ENCODE assay signal across 15 cellular contexts in genomic region chr14:55915464-55915863, GRCh38.
A peak's percentile ranks its signal among the peaks of the same experiment; 100 is the strongest.
DNase-seq lines count a peak whose midpoint lies in the region; ATAC-seq, FAIRE-seq and TF ChIP-seq lines count a peak whose summit lies in the region.
"Had no signal": no experiment of that assay in that cellular context is flagged by ENCODE, and none has a peak within 500 bp of the region (broad histone marks: within the 10 kb centered on the region; RNA-seq: fewer than 3 reads in every experiment).

No MANE protein-coding gene starts in this region.

- H3K27ac ChIP-seq in H9 (ENCODE audit: insufficient read length, low read depth, low read length) (no peak overlapping the region), lower lobe of right lung (no peak overlapping the region)
- H3K27ac ChIP-seq: PC-9 had no signal

- H3K56ac ChIP-seq in H9 (ENCODE audit: insufficient read length, low read depth, low read length): no peak overlapping the region

- intact Hi-C loops in lower lobe of right lung (cut with DNase I): no loop called here

- no peaks in the 10 kb centered on the region for H3K79me1 ChIP-seq in H9 (ENCODE audit: insufficient read depth, low read depth, low read length, poor library complexity, severe bottlenecking)

- no peaks in the 10 kb centered on the region for H3K79me2 ChIP-seq in H9 (ENCODE audit: insufficient read depth, low read length)

- no peaks in the 10 kb centered on the region for H3K27me3 ChIP-seq in H9 (ENCODE audit: insufficient read depth, low read length)
- peaks cover 5% of the 10 kb centered on the region for H3K27me3 ChIP-seq in lower lobe of right lung (ENCODE audit: low read depth)

- no peak for FAIRE-seq in urothelium cell line (lab: Jason Lieb, UNC)

- no peak overlapping the region for H3K27ac Mint-ChIP-seq in H9

- no peak overlapping the region for H2BK120ac ChIP-seq in H9 (ENCODE audit: low read depth, low read length, poor library complexity, severe bottlenecking)

- H3K18ac ChIP-seq in H9 (ENCODE audit: insufficient read length, low read depth, low read length): no peak overlapping the region

- no peak overlapping the region for H3K4me2 ChIP-seq in H9 (ENCODE audit: insufficient read depth, insufficient read length, low read length)
- H3K4me2 ChIP-seq: PC-9 had no signal

- no peak overlapping the region for H3K14ac ChIP-seq in H9 (ENCODE audit: insufficient read depth, low read length)

- H3K4me1 Mint-ChIP-seq in H9: peaks cover 11 to 12% of the 10 kb centered on the region in 2 experiments
- H3K4me1 Mint-ChIP-seq: CD8-positive, alpha-beta memory T cell had no signal

- DNase-seq in DMS79 treated with DMSO at 0.1 percent for 48 hours (lab: John Stamatoyannopoulos, UW): peak; percentile 94
- no peak for DNase-seq in H9
- peak; percentile 59 for DNase-seq in astrocyte of the spinal cord (ENCODE audit: low read depth, low spot score)
- no peak for DNase-seq in lower lobe of right lung
- DNase-seq in urothelium cell line (ENCODE audit: low spot score): no peak
- DNase-seq in anterior cingulate cortex (lab: John Stamatoyannopoulos, UW): no peak
- no peak for DNase-seq in foreskin melanocyte
- DNase-seq: CD8-positive, alpha-beta memory T cell; H7; Kasumi-1; NCI-H1417 treated with DMSO at 0.1 percent for 48 hours; NCI-H2081; NCI-H345; NCI-H526 treated with DMSO at 0.1 percent for 48 hours; PC-9 had no signal

- ATAC-seq in lower lobe of right lung: peak; percentile 43 to 63

- no peak overlapping the region for H4K5ac ChIP-seq in H9 (ENCODE audit: insufficient read length, low read depth, low read length)

- H2BK15ac ChIP-seq in H9 (ENCODE audit: low read depth, low read length): no peak overlapping the region

- no peak overlapping the region for H3T11ph ChIP-seq in H9 (ENCODE audit: low read length)

- no peak overlapping the region for H3K23ac ChIP-seq in H9 (ENCODE audit: insufficient read length, low read depth, low read length)

- H2AK5ac ChIP-seq in H9 (ENCODE audit: insufficient read length, low read length): no peak overlapping the region

- TF ChIP-seq CTCF in H9 (conservative IDR thresholded peaks at IDR 0.05) (no peak), astrocyte of the spinal cord (IDR thresholded peaks at IDR 0.05; ENCODE audit: low read depth, low read length) (no peak), lower lobe of right lung (IDR thresholded peaks at IDR 0.05) (no peak)

- no peaks in the 10 kb centered on the region for H3K27me3 Mint-ChIP-seq in H9 (ENCODE audit: low read depth)

- H2BK20ac ChIP-seq in H9 (ENCODE audit: low read depth, low read length, poor library complexity, severe bottlenecking): no peak overlapping the region

- no peak overlapping the region for H4K8ac ChIP-seq in H9 (replicated peaks; ENCODE audit: insufficient read length, low read depth, low read length)

- peaks cover 0 to 3% of the 10 kb centered on the region in 2 experiments; a peak in 1 of 5 replicates for H3K9me3 Mint-ChIP-seq in H9
- H3K9me3 Mint-ChIP-seq: CD8-positive, alpha-beta memory T cell had no signal

- WGBS in H9 (ENCODE audit: extremely low coverage, insufficient read length, low lambda C conversion rate): no CpG with 5 or more reads among the region's 1 CpG

- no peaks in the 10 kb centered on the region for H4K20me1 ChIP-seq in H9 (ENCODE audit: control insufficient read depth, insufficient read depth, insufficient read length)

- no peaks in the 10 kb centered on the region for H3K36me3 Mint-ChIP-seq in H9 (ENCODE audit: insufficient read depth in 1 of 3, low read depth in 3 of 3)

- no peaks in the 10 kb centered on the region for H3K9me3 ChIP-seq in H9 (ENCODE audit: control insufficient read depth, low read depth, low read length)
- no peaks in the 10 kb centered on the region for H3K9me3 ChIP-seq in lower lobe of right lung

- no peaks in the 10 kb centered on the region for H3K36me3 ChIP-seq in lower lobe of right lung

- peak overlapping the region; percentile 7 for H2BK12ac ChIP-seq in H9 (ENCODE audit: insufficient read length, low read depth, low read length)

- H3K23me2 ChIP-seq in H9 (ENCODE audit: insufficient read length, low read depth, low read length, poor library complexity, severe bottlenecking): no peaks in the 10 kb centered on the region

- H3K4me3 Mint-ChIP-seq in H9: no peak overlapping the region
- H3K4me3 Mint-ChIP-seq: CD8-positive, alpha-beta memory T cell had no signal

- H3K4me1 ChIP-seq in H9 (ENCODE audit: insufficient read depth, low read length) (no peaks in the 10 kb centered on the region), lower lobe of right lung (no peaks in the 10 kb centered on the region)

- no peak overlapping the region for H3K4ac ChIP-seq in H9 (ENCODE audit: low read depth, low read length)

- no peak overlapping the region for H2AFZ ChIP-seq in H9 (ENCODE audit: low read length)
- H2AFZ ChIP-seq: PC-9 had no signal

- H2BK5ac ChIP-seq in H9 (ENCODE audit: insufficient read length, low read length): no peak overlapping the region

- H3K4me3 ChIP-seq in astrocyte of the spinal cord (ENCODE audit: low read depth, low read length) (no peak overlapping the region), lower lobe of right lung (no peak overlapping the region)
- H3K4me3 ChIP-seq: PC-9 had no signal

- in situ Hi-C loops in astrocyte of the spinal cord (cut with HindIII; ENCODE audit: low sequenced_read_pairs): no loop called here

- no peak overlapping the region for H4K91ac ChIP-seq in H9 (ENCODE audit: insufficient read length, low read depth, low read length)

- no peak overlapping the region for H3K9ac ChIP-seq in H9 (ENCODE audit: extremely low read depth, insufficient read length, low read length)

Comparison
In these comparisons a context has a peak if more than half of its experiments do, and no peak if none do; other contexts are left out.
1. DNase-seq: peak in DMS79 treated with DMSO at 0.1 percent for 48 hours (single experiment) and astrocyte of the spinal cord (single experiment); none in H9 (single experiment), lower lobe of right lung (single experiment), urothelium cell line (single experiment), anterior cingulate cortex (0 of 58) and foreskin melanocyte (single experiment).